ENCODE assay signal across 1 cellular context in the genomic region with DNA sequence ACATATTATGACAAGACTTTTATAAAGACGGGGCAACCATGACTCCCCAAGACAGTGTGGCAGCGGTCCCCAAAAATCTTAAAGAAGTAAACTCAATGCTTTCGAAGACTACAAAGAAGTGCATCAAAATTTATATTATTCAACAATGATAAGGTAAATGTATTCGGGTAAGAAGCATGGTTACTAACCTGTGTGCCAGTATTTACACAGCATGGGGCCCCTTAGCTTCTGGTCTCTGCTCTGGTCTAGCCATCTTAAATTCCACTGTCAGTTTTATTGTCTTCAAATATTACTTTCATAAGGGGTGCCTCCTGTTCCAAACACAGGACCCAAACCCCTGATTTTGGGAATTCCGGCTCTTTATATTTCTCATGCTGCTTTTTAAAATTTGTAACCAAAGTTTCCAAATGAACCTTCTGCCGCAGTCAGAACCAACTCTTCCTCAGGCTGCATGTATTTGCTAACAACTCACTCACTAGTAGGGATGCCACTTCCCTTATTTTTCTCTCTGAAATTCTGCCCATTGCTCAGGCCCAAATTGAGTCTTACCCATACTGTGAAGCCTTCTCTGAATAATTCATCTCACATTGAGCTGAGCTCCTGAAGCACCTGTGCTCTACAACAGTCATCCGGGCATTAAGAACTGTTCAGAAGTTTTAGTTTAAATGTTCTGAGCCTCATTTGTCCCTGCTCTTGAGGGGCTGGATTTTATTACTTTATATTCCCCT.
TF ChIP-seq lines count a peak whose summit lies in the region.

No MANE protein-coding gene starts in this region.

TF ChIP-seq in H1, 55 proteins besides CTCF, POLR2A, EP300 and RAD21:
- TF ChIP-seq TEAD4 (IDR thresholded peaks at IDR 0.05; ENCODE audit: low read depth, low read length) (no peak), FOSL1 (IDR thresholded peaks at IDR 0.05; ENCODE audit: insufficient read depth, low read depth, low read length) (no peak), TAF1 (IDR thresholded peaks at IDR 0.05; ENCODE audit: low read depth, low read length) (no peak), YY1 (IDR thresholded peaks at IDR 0.05; ENCODE audit: low read depth, low read length) (no peak), KDM1A (IDR thresholded peaks at IDR 0.05; ENCODE audit: borderline replicate concordance, low read length) (no peak), CHD2 (IDR thresholded peaks at IDR 0.05; ENCODE audit: low read length) (no peak)
- TF ChIP-seq, protein P1, sequence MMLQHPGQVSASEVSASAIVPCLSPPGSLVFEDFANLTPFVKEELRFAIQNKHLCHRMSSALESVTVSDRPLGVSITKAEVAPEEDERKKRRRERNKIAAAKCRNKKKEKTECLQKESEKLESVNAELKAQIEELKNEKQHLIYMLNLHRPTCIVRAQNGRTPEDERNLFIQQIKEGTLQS (IDR thresholded peaks at IDR 0.05; ENCODE audit: insufficient read depth, low read depth, low read length), result no peak
